ENCODE assay signal across 8 cellular contexts in the genomic region with DNA sequence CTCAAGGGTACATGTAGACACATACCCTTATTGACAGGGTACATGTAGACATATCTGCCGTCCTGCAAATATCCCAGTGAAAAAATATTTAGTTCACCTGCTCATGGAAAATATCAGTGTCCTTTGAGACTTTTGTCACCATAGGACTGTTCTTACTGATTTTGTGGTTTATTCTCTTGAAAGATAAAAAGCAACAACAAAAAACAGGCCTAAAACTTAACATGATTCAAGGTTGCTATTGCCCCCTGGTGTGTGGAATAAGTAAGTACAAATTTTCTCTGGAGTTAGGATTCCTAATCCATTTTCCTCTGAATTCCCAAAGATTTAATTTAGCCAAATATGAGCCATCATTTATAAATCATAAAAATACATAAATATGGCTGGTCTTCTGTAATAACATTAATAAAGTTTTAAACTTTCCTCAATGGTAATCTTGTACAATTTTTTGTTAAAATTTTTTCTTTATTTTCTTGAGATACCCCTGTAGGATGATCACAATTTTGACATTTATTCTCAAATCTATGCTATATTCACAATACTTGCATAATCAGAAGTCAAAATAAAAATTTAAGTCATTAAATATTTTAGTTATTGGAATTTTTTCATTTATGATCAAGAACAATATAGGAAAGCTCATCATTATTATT.
DNase-seq lines count a peak whose midpoint lies in the region; ATAC-seq, FAIRE-seq and TF ChIP-seq lines count a peak whose summit lies in the region.

No MANE protein-coding gene starts in this region.

- ATAC-seq in HG03439 (IDR thresholded peaks at IDR 0.05; ENCODE audit: unreplicated experiment), result no peak

- in situ Hi-C loops in astrocyte of the spinal cord (cut with HindIII; ENCODE audit: low sequenced_read_pairs), result no loop called here

- H3K9me3 Mint-ChIP-seq in nephron, result no peaks in the 10 kb centered on the region

- no peak overlapping the region for H3K9ac ChIP-seq in KMS-11

- FAIRE-seq in G401.6 (lab: Jason Lieb, UNC), result peak; percentile 80

- H3K4me3 Mint-ChIP-seq in nephron, result no peak overlapping the region

- H3K4me1 ChIP-seq in KMS-11 (ENCODE audit: low read depth, poor library complexity, severe bottlenecking), result no peaks in the 10 kb centered on the region

- no peaks in the 10 kb centered on the region for H3K27me3 ChIP-seq in KMS-11 (ENCODE audit: insufficient read depth, low read depth)

- H3K27ac Mint-ChIP-seq in nephron, result peak overlapping the region in 1 of 3 experiments; percentile 44

- no peak overlapping the region for H2AFZ ChIP-seq in KMS-11 (ENCODE audit: low read depth)

- H3K4me2 ChIP-seq in KMS-11, result no peak overlapping the region

- no peaks in the 10 kb centered on the region for H3K4me1 Mint-ChIP-seq in nephron

- no peak overlapping the region for H3K27ac ChIP-seq in KMS-11

- H3K4me3 ChIP-seq in KMS-11 (IDR thresholded peaks at IDR 0.05; ENCODE audit: insufficient read depth, low read depth, low read length) (no peak overlapping the region), astrocyte of the spinal cord (ENCODE audit: low read depth, low read length) (no peak overlapping the region)

- H3K36me3 ChIP-seq in KMS-11 (ENCODE audit: insufficient read depth), result no peaks in the 10 kb centered on the region

- H3K36me3 Mint-ChIP-seq in nephron (ENCODE audit: low read depth), result no peaks in the 10 kb centered on the region

- peak; percentile 50 for DNase-seq in astrocyte of the spinal cord (ENCODE audit: low read depth, low spot score)
- no peak for DNase-seq in activated gamma-delta T cell (lab: John Stamatoyannopoulos, UW)
- DNase-seq in stimulated activated CD4-positive, alpha-beta T cell treated with anti-CD3 and anti-CD28 coated beads, Interleukin-12 subunit alpha, Interleukin-12 subunit beta, amount 100 ng/mL, for 4 hours, result no peak
- DNase-seq in activated CD4-positive, alpha-beta T cell treated with anti-CD3 and anti-CD28 coated beads, Interleukin-2, amount 50 U/mL, for 48 hours, result no peak

- H3K27me3 Mint-ChIP-seq in nephron (ENCODE audit: low read depth), result no peaks in the 10 kb centered on the region

- TF ChIP-seq CTCF in KMS-11 (conservative IDR thresholded peaks at IDR 0.05; ENCODE audit: low read depth, low read length), result peak; percentile 96
- peak; percentile 67 for TF ChIP-seq CTCF in astrocyte of the spinal cord (IDR thresholded peaks at IDR 0.05; ENCODE audit: low read depth, low read length)
- peak; percentile 64 to 82 (median 67) for TF ChIP-seq CTCF in nephron (IDR thresholded peaks at IDR 0.05; ENCODE audit: unreplicated experiment in 3 of 3)

- no peaks in the 10 kb centered on the region for H3K79me2 ChIP-seq in KMS-11 (ENCODE audit: insufficient read depth, low read depth)

- no peaks in the 10 kb centered on the region for H4K20me1 ChIP-seq in KMS-11 (ENCODE audit: insufficient read depth)
